Comparison of ENCODE assay signal across 19 cellular contexts in the genomic region with DNA sequence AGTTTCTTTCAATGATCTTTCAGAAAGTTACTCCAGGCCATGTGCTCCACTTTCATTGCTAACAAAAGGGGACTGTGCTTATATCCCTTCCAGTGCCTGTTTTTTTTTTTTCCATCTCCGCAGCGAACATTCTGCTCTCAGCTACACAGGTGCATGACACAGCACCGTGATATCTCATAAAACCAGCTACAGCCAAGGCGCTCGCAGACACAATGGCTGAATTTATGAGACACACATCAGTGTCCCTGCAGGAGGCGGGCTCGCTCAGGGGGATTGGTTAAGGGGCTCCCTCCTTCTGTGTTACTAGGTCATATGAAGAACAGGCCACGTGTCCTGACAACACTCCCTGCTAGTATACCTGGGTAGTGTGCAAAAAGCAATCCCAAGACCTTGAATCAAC.
A peak's percentile ranks its signal among the peaks of the same experiment; 100 is the strongest.
DNase-seq lines count a peak whose midpoint lies in the region; ATAC-seq and TF ChIP-seq lines count a peak whose summit lies in the region.
"Had no signal": no experiment of that assay in that cellular context is flagged by ENCODE, and none has a peak within 500 bp of the region (broad histone marks: within the 10 kb centered on the region; RNA-seq: fewer than 3 reads in every experiment).

No MANE protein-coding gene starts in this region.

- no peaks in the 10 kb centered on the region for H3K9me2 ChIP-seq in neural cell (ENCODE audit: insufficient read depth, low read length)
- H3K9me2 ChIP-seq: SK-N-SH had no signal

- no peaks in the 10 kb centered on the region for H3K9me3 ChIP-seq in neural cell (ENCODE audit: low read length)
- H3K9me3 ChIP-seq: SK-N-SH had no signal

- no peak overlapping the region for H3K9ac ChIP-seq in neural cell (ENCODE audit: low read length)
- H3K9ac ChIP-seq: KMS-11, SK-N-SH had no signal

- H3K4me3 ChIP-seq in neural cell (ENCODE audit: low read length) = no peak overlapping the region

- DNase-seq in NCI-H1417 (lab: John Stamatoyannopoulos, UW) (peak; percentile 46 to 85 (median 49)), NCI-H1417 treated with DMSO at 0.1 percent for 48 hours (lab: John Stamatoyannopoulos, UW) (no peak), DMS153 (lab: John Stamatoyannopoulos, UW) (peak; percentile 84), NCI-H510A (lab: John Stamatoyannopoulos, UW) (peak; percentile 6), activated gamma-delta T cell (lab: John Stamatoyannopoulos, UW) (no peak), cerebellum (ENCODE audit: low spot score) (no peak)
- DNase-seq: Calu3; CD4-positive, alpha-beta memory T cell; HCEC 1CT; NCI-H1048; NCI-H1694 treated with DMSO at 0.1 percent for 48 hours; NCI-H446; Right ventricle myocardium superior; SK-N-SH; T-cell had no signal

- H3F3A ChIP-seq in neural cell (ENCODE audit: insufficient read depth, low read length, poor library complexity, severe bottlenecking) = no peaks in the 10 kb centered on the region

- TF ChIP-seq CTCF in neural cell (IDR thresholded peaks at IDR 0.05; ENCODE audit: poor library complexity, severe bottlenecking) = no peak

- no peak overlapping the region for H2AFZ ChIP-seq in neural cell (ENCODE audit: low read depth, low read length)

- H3K27me3 ChIP-seq in neural cell (ENCODE audit: insufficient read depth, low read depth, low read length) = no peaks in the 10 kb centered on the region

- peak; percentile 24 for TF ChIP-seq EP300 in neural cell (conservative IDR thresholded peaks at IDR 0.05; ENCODE audit: poor library complexity, severe bottlenecking)

- H3K79me2 ChIP-seq in neural cell (replicated peaks; ENCODE audit: insufficient read depth, low read length) = no peaks in the 10 kb centered on the region

- no peak for TF ChIP-seq RAD21 in neural cell (conservative IDR thresholded peaks at IDR 0.05)

- H3K4me2 ChIP-seq in neural cell (ENCODE audit: low read length) = no peak overlapping the region
- H3K4me2 ChIP-seq: KMS-11, SK-N-SH had no signal

- no peaks in the 10 kb centered on the region for H3K36me3 ChIP-seq in neural cell (ENCODE audit: insufficient read depth, low read length)

- H4K20me1 ChIP-seq in neural cell (ENCODE audit: insufficient read depth) = no peaks in the 10 kb centered on the region

- no peak for ATAC-seq in HG03460 (IDR thresholded peaks at IDR 0.05; ENCODE audit: unreplicated experiment)
- ATAC-seq: T-cell had no signal

- peak overlapping the region; percentile 35 for H3K27ac ChIP-seq in neural cell (ENCODE audit: low read length)
- H3K27ac ChIP-seq: 22Rv1, KMS-11 had no signal

TF ChIP-seq in neural cell, 6 proteins besides CTCF, POLR2A, EP300 and RAD21:
- TF ChIP-seq MXI1 (conservative IDR thresholded peaks at IDR 0.05; ENCODE audit: poor library complexity, severe bottlenecking) (no peak), POLR2AphosphoS5 (IDR thresholded peaks at IDR 0.05) (peak; percentile 65), TAF1 (IDR thresholded peaks at IDR 0.05; ENCODE audit: low read depth) (no peak), SMC3 (conservative IDR thresholded peaks at IDR 0.05; ENCODE audit: poor library complexity) (peak; percentile 33)

Comparison
In these comparisons a context has a peak if more than half of its experiments do, and no peak if none do; other contexts are left out.
1. DNase-seq: peak in NCI-H1417 (3 of 3), DMS153 (single experiment) and NCI-H510A (single experiment); none in NCI-H1417 treated with DMSO at 0.1 percent for 48 hours (single experiment), activated gamma-delta T cell (single experiment) and cerebellum (single experiment).